Comparison of ENCODE assay signal across 1 cellular context in the genomic region with DNA sequence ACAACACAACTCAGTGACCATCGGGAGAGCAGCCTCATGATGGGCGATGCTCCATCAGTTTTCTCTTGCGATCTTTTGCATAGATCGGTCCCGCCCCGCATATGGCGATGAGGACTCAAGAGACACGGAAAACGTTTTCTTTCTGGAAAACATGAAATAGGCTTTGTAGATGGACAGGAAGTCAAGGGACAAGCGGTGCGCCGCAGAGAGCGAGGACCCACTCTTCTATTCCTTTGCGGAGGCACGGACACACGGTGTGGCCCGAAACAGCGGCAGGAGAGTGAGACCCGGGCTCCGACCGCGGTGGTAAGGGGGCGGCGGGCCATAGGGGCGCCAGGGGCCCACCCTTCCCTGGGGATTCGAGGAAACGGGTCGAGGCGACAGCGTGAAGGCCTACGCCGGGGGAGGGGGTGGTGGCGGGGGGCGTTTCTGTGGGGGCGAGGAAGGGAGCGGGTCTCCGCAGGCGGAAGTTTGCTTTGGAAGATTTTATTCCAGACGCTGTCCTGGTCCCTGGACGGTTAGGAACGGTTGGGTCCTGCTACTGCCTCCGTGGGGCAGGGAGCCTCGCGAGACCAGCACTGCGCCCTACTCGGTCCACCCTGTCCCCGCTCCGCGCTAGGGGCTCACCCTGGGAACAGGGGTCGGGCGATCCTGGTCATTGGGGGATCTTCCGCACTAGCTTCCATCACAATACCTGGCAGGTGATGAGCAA.
TF ChIP-seq lines count a peak whose summit lies in the region.

No MANE protein-coding gene starts in this region.

TF ChIP-seq in HepG2, 621 proteins besides CTCF, POLR2A, EP300 and RAD21 (continued from another document and continues in another):
- TF ChIP-seq CSRNP2 (CRISPR knock-in tag; conservative IDR thresholded peaks at IDR 0.05; ENCODE audit: low read depth) (no peak), ZSCAN29 (CRISPR knock-in tag; conservative IDR thresholded peaks at IDR 0.05) (no peak), ZNF891 (CRISPR knock-in tag; IDR thresholded peaks at IDR 0.05) (no peak), EHMT2 (IDR thresholded peaks at IDR 0.05; ENCODE audit: borderline replicate concordance, low read depth, low read length) (no peak), TMF1 (CRISPR knock-in tag; IDR thresholded peaks at IDR 0.05; ENCODE audit: low read depth) (no peak), KDM6A (CRISPR knock-in tag; IDR thresholded peaks at IDR 0.05; ENCODE audit: low read depth) (no peak), KDM1A (CRISPR knock-in tag; IDR thresholded peaks at IDR 0.05) (no peak), SRF (IDR thresholded peaks at IDR 0.05; ENCODE audit: low read depth, low read length) (no peak), ZNF816 (CRISPR knock-in tag; IDR thresholded peaks at IDR 0.05; ENCODE audit: borderline replicate concordance) (no peak), HOXA5 (CRISPR knock-in tag; IDR thresholded peaks at IDR 0.05) (no peak), SMAD9 (CRISPR knock-in tag; IDR thresholded peaks at IDR 0.05) (no peak), ZNF7 (CRISPR knock-in tag; IDR thresholded peaks at IDR 0.05) (no peak), ZNF343 (CRISPR knock-in tag; IDR thresholded peaks at IDR 0.05) (no peak), KLF13 (CRISPR knock-in tag; IDR thresholded peaks at IDR 0.05) (no peak), ZNF775 (CRISPR knock-in tag; IDR thresholded peaks at IDR 0.05; ENCODE audit: borderline replicate concordance) (no peak), PCBP1 (IDR thresholded peaks at IDR 0.05; ENCODE audit: borderline replicate concordance, low read depth, low read length) (no peak), ZFP1 (CRISPR knock-in tag; IDR thresholded peaks at IDR 0.05) (no peak), KMT2B (CRISPR knock-in tag; IDR thresholded peaks at IDR 0.05) (no peak), PBX2 (CRISPR knock-in tag; IDR thresholded peaks at IDR 0.05) (no peak), ZNF550 (CRISPR knock-in tag; IDR thresholded peaks at IDR 0.05; ENCODE audit: borderline replicate concordance) (no peak), SAFB2 (CRISPR knock-in tag; IDR thresholded peaks at IDR 0.05; ENCODE audit: borderline replicate concordance, low read depth) (no peak), ZNF576 (CRISPR knock-in tag; IDR thresholded peaks at IDR 0.05) (no peak), DNMT3B (CRISPR knock-in tag; conservative IDR thresholded peaks at IDR 0.05) (no peak), FOXA3 (CRISPR knock-in tag; IDR thresholded peaks at IDR 0.05) (no peak), ZNF275 (CRISPR knock-in tag; IDR thresholded peaks at IDR 0.05; ENCODE audit: borderline replicate concordance) (no peak), ZGPAT (CRISPR knock-in tag; IDR thresholded peaks at IDR 0.05) (no peak), ZNF180 (CRISPR knock-in tag; IDR thresholded peaks at IDR 0.05; ENCODE audit: borderline replicate concordance, low read depth) (no peak), ZFP36L1 (CRISPR knock-in tag; IDR thresholded peaks at IDR 0.05) (0 out of 2 replicates have a peak, but pooled peaks have one; percentile 29), GATA4 (IDR thresholded peaks at IDR 0.05; ENCODE audit: borderline replicate concordance, low read depth) (no peak), ZNF124 (CRISPR knock-in tag; IDR thresholded peaks at IDR 0.05) (no peak), HDAC1 (CRISPR knock-in tag; IDR thresholded peaks at IDR 0.05) (no peak), RORA (CRISPR knock-in tag; IDR thresholded peaks at IDR 0.05) (no peak), EEA1 (CRISPR knock-in tag; IDR thresholded peaks at IDR 0.05; ENCODE audit: borderline replicate concordance) (no peak), NPAS2 (CRISPR knock-in tag; IDR thresholded peaks at IDR 0.05; ENCODE audit: borderline replicate concordance) (no peak), ZNF296 (CRISPR knock-in tag; conservative IDR thresholded peaks at IDR 0.05) (no peak), ZNF329 (CRISPR knock-in tag; IDR thresholded peaks at IDR 0.05; ENCODE audit: low read depth) (no peak), MXD4 (CRISPR knock-in tag; IDR thresholded peaks at IDR 0.05) (no peak), ZNF350 (CRISPR knock-in tag; IDR thresholded peaks at IDR 0.05; ENCODE audit: borderline replicate concordance, low read depth) (no peak; the same call in 1 of the 2 replicates), DMAP1 (CRISPR knock-in tag; IDR thresholded peaks at IDR 0.05) (no peak), ARNTL (CRISPR knock-in tag; IDR thresholded peaks at IDR 0.05) (no peak), ZFP82 (CRISPR knock-in tag; IDR thresholded peaks at IDR 0.05; ENCODE audit: borderline replicate concordance) (no peak), IKZF4 (CRISPR knock-in tag; IDR thresholded peaks at IDR 0.05; ENCODE audit: borderline replicate concordance, low read depth, not compliant biosample characterization) (no peak), CHCHD3 (CRISPR knock-in tag; IDR thresholded peaks at IDR 0.05) (no peak)
- TF ChIP-seq, protein P1, sequence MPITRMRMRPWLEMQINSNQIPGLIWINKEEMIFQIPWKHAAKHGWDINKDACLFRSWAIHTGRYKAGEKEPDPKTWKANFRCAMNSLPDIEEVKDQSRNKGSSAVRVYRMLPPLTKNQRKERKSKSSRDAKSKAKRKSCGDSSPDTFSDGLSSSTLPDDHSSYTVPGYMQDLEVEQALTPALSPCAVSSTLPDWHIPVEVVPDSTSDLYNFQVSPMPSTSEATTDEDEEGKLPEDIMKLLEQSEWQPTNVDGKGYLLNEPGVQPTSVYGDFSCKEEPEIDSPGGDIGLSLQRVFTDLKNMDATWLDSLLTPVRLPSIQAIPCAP (CRISPR knock-in tag; IDR thresholded peaks at IDR 0.05; ENCODE audit: low read depth) = no peak
- TF ChIP-seq, protein P2, sequence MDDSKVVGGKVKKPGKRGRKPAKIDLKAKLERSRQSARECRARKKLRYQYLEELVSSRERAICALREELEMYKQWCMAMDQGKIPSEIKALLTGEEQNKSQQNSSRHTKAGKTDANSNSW (CRISPR knock-in tag; IDR thresholded peaks at IDR 0.05; ENCODE audit: borderline replicate concordance) = no peak
- TF ChIP-seq, protein P3, sequence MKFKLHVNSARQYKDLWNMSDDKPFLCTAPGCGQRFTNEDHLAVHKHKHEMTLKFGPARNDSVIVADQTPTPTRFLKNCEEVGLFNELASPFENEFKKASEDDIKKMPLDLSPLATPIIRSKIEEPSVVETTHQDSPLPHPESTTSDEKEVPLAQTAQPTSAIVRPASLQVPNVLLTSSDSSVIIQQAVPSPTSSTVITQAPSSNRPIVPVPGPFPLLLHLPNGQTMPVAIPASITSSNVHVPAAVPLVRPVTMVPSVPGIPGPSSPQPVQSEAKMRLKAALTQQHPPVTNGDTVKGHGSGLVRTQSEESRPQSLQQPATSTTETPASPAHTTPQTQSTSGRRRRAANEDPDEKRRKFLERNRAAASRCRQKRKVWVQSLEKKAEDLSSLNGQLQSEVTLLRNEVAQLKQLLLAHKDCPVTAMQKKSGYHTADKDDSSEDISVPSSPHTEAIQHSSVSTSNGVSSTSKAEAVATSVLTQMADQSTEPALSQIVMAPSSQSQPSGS (CRISPR knock-in tag; IDR thresholded peaks at IDR 0.05) = peak; percentile 22; the same call in 1 of the 2 replicates
- TF ChIP-seq, protein P4, sequence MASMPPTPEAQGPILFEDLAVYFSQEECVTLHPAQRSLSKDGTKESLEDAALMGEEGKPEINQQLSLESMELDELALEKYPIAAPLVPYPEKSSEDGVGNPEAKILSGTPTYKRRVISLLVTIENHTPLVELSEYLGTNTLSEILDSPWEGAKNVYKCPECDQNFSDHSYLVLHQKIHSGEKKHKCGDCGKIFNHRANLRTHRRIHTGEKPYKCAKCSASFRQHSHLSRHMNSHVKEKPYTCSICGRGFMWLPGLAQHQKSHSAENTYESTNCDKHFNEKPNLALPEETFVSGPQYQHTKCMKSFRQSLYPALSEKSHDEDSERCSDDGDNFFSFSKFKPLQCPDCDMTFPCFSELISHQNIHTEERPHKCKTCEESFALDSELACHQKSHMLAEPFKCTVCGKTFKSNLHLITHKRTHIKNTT (CRISPR knock-in tag; IDR thresholded peaks at IDR 0.05) = no peak
- TF ChIP-seq, protein P5, sequence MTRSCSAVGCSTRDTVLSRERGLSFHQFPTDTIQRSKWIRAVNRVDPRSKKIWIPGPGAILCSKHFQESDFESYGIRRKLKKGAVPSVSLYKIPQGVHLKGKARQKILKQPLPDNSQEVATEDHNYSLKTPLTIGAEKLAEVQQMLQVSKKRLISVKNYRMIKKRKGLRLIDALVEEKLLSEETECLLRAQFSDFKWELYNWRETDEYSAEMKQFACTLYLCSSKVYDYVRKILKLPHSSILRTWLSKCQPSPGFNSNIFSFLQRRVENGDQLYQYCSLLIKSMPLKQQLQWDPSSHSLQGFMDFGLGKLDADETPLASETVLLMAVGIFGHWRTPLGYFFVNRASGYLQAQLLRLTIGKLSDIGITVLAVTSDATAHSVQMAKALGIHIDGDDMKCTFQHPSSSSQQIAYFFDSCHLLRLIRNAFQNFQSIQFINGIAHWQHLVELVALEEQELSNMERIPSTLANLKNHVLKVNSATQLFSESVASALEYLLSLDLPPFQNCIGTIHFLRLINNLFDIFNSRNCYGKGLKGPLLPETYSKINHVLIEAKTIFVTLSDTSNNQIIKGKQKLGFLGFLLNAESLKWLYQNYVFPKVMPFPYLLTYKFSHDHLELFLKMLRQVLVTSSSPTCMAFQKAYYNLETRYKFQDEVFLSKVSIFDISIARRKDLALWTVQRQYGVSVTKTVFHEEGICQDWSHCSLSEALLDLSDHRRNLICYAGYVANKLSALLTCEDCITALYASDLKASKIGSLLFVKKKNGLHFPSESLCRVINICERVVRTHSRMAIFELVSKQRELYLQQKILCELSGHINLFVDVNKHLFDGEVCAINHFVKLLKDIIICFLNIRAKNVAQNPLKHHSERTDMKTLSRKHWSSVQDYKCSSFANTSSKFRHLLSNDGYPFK (CRISPR knock-in tag; IDR thresholded peaks at IDR 0.05; ENCODE audit: borderline replicate concordance) = 0 out of 2 replicates have a peak, but pooled peaks have one; percentile 47
- TF ChIP-seq, protein P6, sequence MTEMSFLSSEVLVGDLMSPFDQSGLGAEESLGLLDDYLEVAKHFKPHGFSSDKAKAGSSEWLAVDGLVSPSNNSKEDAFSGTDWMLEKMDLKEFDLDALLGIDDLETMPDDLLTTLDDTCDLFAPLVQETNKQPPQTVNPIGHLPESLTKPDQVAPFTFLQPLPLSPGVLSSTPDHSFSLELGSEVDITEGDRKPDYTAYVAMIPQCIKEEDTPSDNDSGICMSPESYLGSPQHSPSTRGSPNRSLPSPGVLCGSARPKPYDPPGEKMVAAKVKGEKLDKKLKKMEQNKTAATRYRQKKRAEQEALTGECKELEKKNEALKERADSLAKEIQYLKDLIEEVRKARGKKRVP (CRISPR knock-in tag; IDR thresholded peaks at IDR 0.05) = no peak
- TF ChIP-seq, protein P7, sequence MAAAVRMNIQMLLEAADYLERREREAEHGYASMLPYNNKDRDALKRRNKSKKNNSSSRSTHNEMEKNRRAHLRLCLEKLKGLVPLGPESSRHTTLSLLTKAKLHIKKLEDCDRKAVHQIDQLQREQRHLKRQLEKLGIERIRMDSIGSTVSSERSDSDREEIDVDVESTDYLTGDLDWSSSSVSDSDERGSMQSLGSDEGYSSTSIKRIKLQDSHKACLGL (CRISPR knock-in tag; IDR thresholded peaks at IDR 0.05) = no peak
- TF ChIP-seq, protein P8, sequence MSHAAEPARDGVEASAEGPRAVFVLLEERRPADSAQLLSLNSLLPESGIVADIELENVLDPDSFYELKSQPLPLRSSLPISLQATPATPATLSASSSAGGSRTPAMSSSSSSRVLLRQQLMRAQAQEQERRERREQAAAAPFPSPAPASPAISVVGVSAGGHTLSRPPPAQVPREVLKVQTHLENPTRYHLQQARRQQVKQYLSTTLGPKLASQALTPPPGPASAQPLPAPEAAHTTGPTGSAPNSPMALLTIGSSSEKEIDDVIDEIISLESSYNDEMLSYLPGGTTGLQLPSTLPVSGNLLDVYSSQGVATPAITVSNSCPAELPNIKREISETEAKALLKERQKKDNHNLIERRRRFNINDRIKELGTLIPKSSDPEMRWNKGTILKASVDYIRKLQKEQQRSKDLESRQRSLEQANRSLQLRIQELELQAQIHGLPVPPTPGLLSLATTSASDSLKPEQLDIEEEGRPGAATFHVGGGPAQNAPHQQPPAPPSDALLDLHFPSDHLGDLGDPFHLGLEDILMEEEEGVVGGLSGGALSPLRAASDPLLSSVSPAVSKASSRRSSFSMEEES (CRISPR knock-in tag; IDR thresholded peaks at IDR 0.05) = no peak
